In the genomic region with DNA sequence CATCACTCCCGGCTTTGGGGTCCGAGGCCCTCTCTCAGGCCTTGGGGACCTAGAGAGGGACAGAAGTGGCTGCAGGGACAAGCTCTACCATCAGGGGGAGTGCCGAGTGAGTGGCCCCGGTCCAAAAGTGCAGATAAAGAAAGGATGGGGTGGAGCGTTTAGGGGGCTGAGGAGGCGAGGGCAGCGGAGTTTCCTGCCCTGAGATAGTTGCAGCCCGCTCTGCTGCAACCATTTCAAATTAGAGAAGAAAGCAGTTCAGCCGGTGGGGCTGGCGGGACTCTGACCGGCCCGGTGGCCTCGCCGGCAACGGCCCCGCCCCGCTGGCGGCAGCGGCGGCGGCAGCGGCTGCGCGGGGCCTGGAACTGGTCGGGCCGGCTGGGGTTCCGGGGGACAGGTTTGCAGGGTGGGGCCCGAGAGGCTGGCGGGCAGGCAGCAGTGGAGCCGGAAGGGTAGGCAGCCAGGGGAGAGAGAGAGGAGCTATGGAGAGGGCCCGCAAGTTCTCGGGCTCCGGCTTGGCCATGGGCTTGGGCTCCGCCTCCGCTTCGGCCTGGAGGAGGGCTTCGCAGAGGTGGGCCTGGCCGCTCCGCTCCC, we compare ENCODE assay signal across 8 cellular contexts. TPM values are rescaled to one million over a fixed set of nuclear protein-coding genes. Genes with fewer than 3 reads are reported as not detected.
DNase-seq lines count a peak whose midpoint lies in the region; ATAC-seq and TF ChIP-seq lines count a peak whose summit lies in the region.

No MANE protein-coding gene starts in this region.

- H3K4me1 ChIP-seq in CD4-positive, CD25-positive, alpha-beta regulatory T cell (ENCODE audit: control insufficient read depth, insufficient read depth, low read length, poor library complexity, severe bottlenecking), result peaks cover 21% of the 10 kb centered on the region
- H3K4me1 ChIP-seq in iPS-15b (ENCODE audit: control insufficient read depth, insufficient read depth, low read length) (peaks cover 4% of the 10 kb centered on the region), skeletal muscle tissue (ENCODE audit: control insufficient read depth in 3 of 3, insufficient read depth in 3 of 3, low read length in 3 of 3) (peaks cover 6 to 14% (median 11%) of the 10 kb centered on the region in 3 donors)

- peak; percentile 34; the same call in 1 of the 2 replicates for TF ChIP-seq EP300 in Ishikawa (IDR thresholded peaks at IDR 0.05; ENCODE audit: borderline replicate concordance)

- H3K9me3 ChIP-seq in CD4-positive, CD25-positive, alpha-beta regulatory T cell (ENCODE audit: control insufficient read depth in 2 of 2, low read length in 2 of 2), result no peaks in the 10 kb centered on the region
- H3K9me3 ChIP-seq in iPS-15b (ENCODE audit: control insufficient read depth, insufficient read depth, low read length), result peaks cover 2% of the 10 kb centered on the region
- peaks cover 0 to 2% (median 0%) of the 10 kb centered on the region in 3 donors for H3K9me3 ChIP-seq in skeletal muscle tissue (ENCODE audit: control insufficient read depth in 3 of 3, low read length in 3 of 3)

- peaks cover 4% of the 10 kb centered on the region for H3K36me3 Mint-ChIP-seq in CD4-positive, CD25-positive, alpha-beta regulatory T cell

- H3K9ac ChIP-seq in iPS-15b (ENCODE audit: low read depth, low read length) (no peak overlapping the region), skeletal muscle tissue (ENCODE audit: low read depth in 1 of 3, low read length in 3 of 3) (peak overlapping the region; percentile 33 to 68 (median 59))

- H3K4me3 Mint-ChIP-seq in CD4-positive, CD25-positive, alpha-beta regulatory T cell, result peak overlapping the region; percentile 91 to 97 (median 92)

- peak; percentile 46 to 57 for ATAC-seq in CD4-positive, CD25-positive, alpha-beta regulatory T cell (ENCODE audit: low read depth in 2 of 2)
- ATAC-seq in GM19452 (IDR thresholded peaks at IDR 0.05; ENCODE audit: unreplicated experiment), result peak; percentile 39

- peaks cover 0 to 43% (median 15%) of the 10 kb centered on the region in 4 donors for H3K4me1 Mint-ChIP-seq in CD4-positive, CD25-positive, alpha-beta regulatory T cell

- H3K4me3 ChIP-seq in CD4-positive, CD25-positive, alpha-beta regulatory T cell (ENCODE audit: low read depth, low read length), result no peak overlapping the region
- H3K4me3 ChIP-seq in astrocyte of the cerebellum (ENCODE audit: low read depth, low read length) (peak overlapping the region; percentile 47), iPS-15b (ENCODE audit: low read depth, low read length) (peak overlapping the region; percentile 43), skeletal muscle tissue (ENCODE audit: low read length in 3 of 3) (peak overlapping the region; percentile 71 to 75 (median 72))

- peak overlapping the region; percentile 58 to 93 (median 87) for H3K27ac Mint-ChIP-seq in CD4-positive, CD25-positive, alpha-beta regulatory T cell

- peak; percentile 70 for TF ChIP-seq CTCF in astrocyte of the cerebellum (IDR thresholded peaks at IDR 0.05; ENCODE audit: low read depth, low read length, missing control alignments)

- H3K27me3 Mint-ChIP-seq in CD4-positive, CD25-positive, alpha-beta regulatory T cell, result no peaks in the 10 kb centered on the region

- TF ChIP-seq RAD21 in Ishikawa (IDR thresholded peaks at IDR 0.05; ENCODE audit: low read depth), result no peak; the same call in 1 of the 2 replicates

- no peaks in the 10 kb centered on the region for H3K27me3 ChIP-seq in CD4-positive, CD25-positive, alpha-beta regulatory T cell (ENCODE audit: control insufficient read depth, insufficient read depth, low read length)
- H3K27me3 ChIP-seq in iPS-15b (ENCODE audit: control insufficient read depth, insufficient read depth, low read length), result no peaks in the 10 kb centered on the region
- no peaks in the 10 kb centered on the region for H3K27me3 ChIP-seq in skeletal muscle tissue (ENCODE audit: control insufficient read depth in 3 of 3, insufficient read depth in 3 of 3, low read length in 3 of 3)

- peak; percentile 28 to 63 (median 50) for DNase-seq in CD4-positive, CD25-positive, alpha-beta regulatory T cell
- DNase-seq in SW480 (ENCODE audit: low spot score) (peak; percentile 54), astrocyte of the cerebellum (ENCODE audit: low read depth) (no peak), SK-N-DZ (ENCODE audit: low spot score) (no peak)

- peak overlapping the region; percentile 65 for H3K27ac ChIP-seq in CD4-positive, CD25-positive, alpha-beta regulatory T cell (ENCODE audit: insufficient read depth, low read length, poor library complexity, severe bottlenecking)
- no peak overlapping the region for H3K27ac ChIP-seq in skeletal muscle tissue (ENCODE audit: low read depth, low read length)

- no peaks in the 10 kb centered on the region for H3K36me3 ChIP-seq in CD4-positive, CD25-positive, alpha-beta regulatory T cell (ENCODE audit: control insufficient read depth, insufficient read depth, low read length)
- H3K36me3 ChIP-seq in iPS-15b (ENCODE audit: control insufficient read depth, insufficient read depth, low read length) (no peaks in the 10 kb centered on the region), skeletal muscle tissue (ENCODE audit: control insufficient read depth in 3 of 3, insufficient read depth in 3 of 3, low read length in 3 of 3) (no peaks in the 10 kb centered on the region)

- no peaks in the 10 kb centered on the region for H3K9me3 Mint-ChIP-seq in CD4-positive, CD25-positive, alpha-beta regulatory T cell

- in situ Hi-C loops in astrocyte of the cerebellum (cut with HindIII; ENCODE audit: low sequenced_read_pairs), result no loop called here

TF ChIP-seq in Ishikawa, 13 proteins besides CTCF, POLR2A, EP300 and RAD21:
- TF ChIP-seq, protein P1, sequence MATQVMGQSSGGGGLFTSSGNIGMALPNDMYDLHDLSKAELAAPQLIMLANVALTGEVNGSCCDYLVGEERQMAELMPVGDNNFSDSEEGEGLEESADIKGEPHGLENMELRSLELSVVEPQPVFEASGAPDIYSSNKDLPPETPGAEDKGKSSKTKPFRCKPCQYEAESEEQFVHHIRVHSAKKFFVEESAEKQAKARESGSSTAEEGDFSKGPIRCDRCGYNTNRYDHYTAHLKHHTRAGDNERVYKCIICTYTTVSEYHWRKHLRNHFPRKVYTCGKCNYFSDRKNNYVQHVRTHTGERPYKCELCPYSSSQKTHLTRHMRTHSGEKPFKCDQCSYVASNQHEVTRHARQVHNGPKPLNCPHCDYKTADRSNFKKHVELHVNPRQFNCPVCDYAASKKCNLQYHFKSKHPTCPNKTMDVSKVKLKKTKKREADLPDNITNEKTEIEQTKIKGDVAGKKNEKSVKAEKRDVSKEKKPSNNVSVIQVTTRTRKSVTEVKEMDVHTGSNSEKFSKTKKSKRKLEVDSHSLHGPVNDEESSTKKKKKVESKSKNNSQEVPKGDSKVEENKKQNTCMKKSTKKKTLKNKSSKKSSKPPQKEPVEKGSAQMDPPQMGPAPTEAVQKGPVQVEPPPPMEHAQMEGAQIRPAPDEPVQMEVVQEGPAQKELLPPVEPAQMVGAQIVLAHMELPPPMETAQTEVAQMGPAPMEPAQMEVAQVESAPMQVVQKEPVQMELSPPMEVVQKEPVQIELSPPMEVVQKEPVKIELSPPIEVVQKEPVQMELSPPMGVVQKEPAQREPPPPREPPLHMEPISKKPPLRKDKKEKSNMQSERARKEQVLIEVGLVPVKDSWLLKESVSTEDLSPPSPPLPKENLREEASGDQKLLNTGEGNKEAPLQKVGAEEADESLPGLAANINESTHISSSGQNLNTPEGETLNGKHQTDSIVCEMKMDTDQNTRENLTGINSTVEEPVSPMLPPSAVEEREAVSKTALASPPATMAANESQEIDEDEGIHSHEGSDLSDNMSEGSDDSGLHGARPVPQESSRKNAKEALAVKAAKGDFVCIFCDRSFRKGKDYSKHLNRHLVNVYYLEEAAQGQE (IDR thresholded peaks at IDR 0.05; ENCODE audit: low read depth), result no peak
- 0 out of 2 replicates have a peak, but pooled peaks have one; percentile 15 for TF ChIP-seq TCF12 (IDR thresholded peaks at IDR 0.05; ENCODE audit: low read depth)
- TF ChIP-seq, protein P2, sequence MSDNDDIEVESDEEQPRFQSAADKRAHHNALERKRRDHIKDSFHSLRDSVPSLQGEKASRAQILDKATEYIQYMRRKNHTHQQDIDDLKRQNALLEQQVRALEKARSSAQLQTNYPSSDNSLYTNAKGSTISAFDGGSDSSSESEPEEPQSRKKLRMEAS (IDR thresholded peaks at IDR 0.05), result 0 out of 2 replicates have a peak, but pooled peaks have one; percentile 29
- peak; percentile 58 for TF ChIP-seq NFIC (IDR thresholded peaks at IDR 0.05)
- TF ChIP-seq, protein P3, sequence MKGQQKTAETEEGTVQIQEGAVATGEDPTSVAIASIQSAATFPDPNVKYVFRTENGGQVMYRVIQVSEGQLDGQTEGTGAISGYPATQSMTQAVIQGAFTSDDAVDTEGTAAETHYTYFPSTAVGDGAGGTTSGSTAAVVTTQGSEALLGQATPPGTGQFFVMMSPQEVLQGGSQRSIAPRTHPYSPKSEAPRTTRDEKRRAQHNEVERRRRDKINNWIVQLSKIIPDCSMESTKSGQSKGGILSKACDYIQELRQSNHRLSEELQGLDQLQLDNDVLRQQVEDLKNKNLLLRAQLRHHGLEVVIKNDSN (IDR thresholded peaks at IDR 0.05), result no peak
- no peak for TF ChIP-seq EGR1 (IDR thresholded peaks at IDR 0.05)
TF ChIP-seq in Ishikawa: peak in this region for 3.

RNA-seq across cellular contexts. Expression of a gene that starts 7.6 kb away (rescaled TPM):
- 20.7 TPM for total RNA-seq in CD4-positive, CD25-positive, alpha-beta regulatory T cell
- 1 to 10 TPM; 7.3 to 9.7 (median 9.1) TPM for polyA plus RNA-seq in CD4-positive, CD25-positive, alpha-beta regulatory T cell
- 7.3 TPM for total RNA-seq in skeletal muscle tissue
- 53.8 and 63.1 TPM in 2 replicates for polyA plus RNA-seq in SK-N-DZ (2014; cell fraction: cytosol; rRNA removed)
- polyA plus RNA-seq in SK-N-DZ (2014; cell fraction: nucleus; rRNA removed), result 49.4 and 62.7 TPM in 2 replicates

RNA-seq across cellular contexts. Expression of a gene that starts 29.1 kb away (rescaled TPM):
- not detected for total RNA-seq in CD4-positive, CD25-positive, alpha-beta regulatory T cell
- polyA plus RNA-seq in CD4-positive, CD25-positive, alpha-beta regulatory T cell, result not detected
- not detected for total RNA-seq in skeletal muscle tissue
- polyA plus RNA-seq in SK-N-DZ (2014; cell fraction: cytosol; rRNA removed), result not detected in 2 replicates
- 0.18 TPM in 1 of 2 replicates, not detected in the other for polyA plus RNA-seq in SK-N-DZ (2014; cell fraction: nucleus; rRNA removed)

Comparison
In these comparisons a context has a peak if more than half of its experiments do, and no peak if none do; other contexts are left out.
1. DNase-seq: peak in CD4-positive, CD25-positive, alpha-beta regulatory T cell (3 of 3) and SW480 (single experiment); none in astrocyte of the cerebellum (single experiment) and SK-N-DZ (single experiment).